ENCODE assay signal across 19 cellular contexts in genomic region chr9:84285381-84285780, GRCh38.
DNase-seq lines count a peak whose midpoint lies in the region; ATAC-seq and TF ChIP-seq lines count a peak whose summit lies in the region.
"Had no signal": no experiment of that assay in that cellular context is flagged by ENCODE, and none has a peak within 500 bp of the region (broad histone marks: within the 10 kb centered on the region; RNA-seq: fewer than 3 reads in every experiment).

No MANE protein-coding gene starts in this region.

- ATAC-seq in HG03342 (IDR thresholded peaks at IDR 0.05; ENCODE audit: unreplicated experiment), result peak; percentile 84
- no peak for ATAC-seq in stimulated activated naive B cell treated with anti-CD40 and anti-IgM and Interleukin-4, amounts not matched to agents 10 μg/mL and 1 μg/mL and 100 μg/mL, for 72 hours (replicated peaks)
- no peak for ATAC-seq in GM18909 (IDR thresholded peaks at IDR 0.05; ENCODE audit: poor library complexity, unreplicated experiment)
- ATAC-seq in GM21423 (IDR thresholded peaks at IDR 0.05; ENCODE audit: unreplicated experiment), result no peak
- ATAC-seq: left ventricle myocardium superior had no signal

- peaks cover 10% of the 10 kb centered on the region for H3K4me1 Mint-ChIP-seq in T-helper 2 cell treated with Interferon-gamma antibody and Interleukin-4, amounts not matched to agents 5 μg/mL and 100 μg/mL, for 36 hours (ENCODE audit: low read depth)
- H3K4me1 Mint-ChIP-seq in stimulated activated naive B cell treated with anti-CD40 and anti-IgM and Interleukin-4, amounts not matched to agents 10 μg/mL and 1 μg/mL and 100 μg/mL, for 72 hours, result peaks cover 3 to 7% of the 10 kb centered on the region in 2 donors

- no peaks in the 10 kb centered on the region for H3K36me3 Mint-ChIP-seq in T-helper 2 cell treated with Interferon-gamma antibody and Interleukin-4, amounts not matched to agents 5 μg/mL and 100 μg/mL, for 36 hours (ENCODE audit: low read depth)
- H3K36me3 Mint-ChIP-seq in stimulated activated naive B cell treated with anti-CD40 and anti-IgM and Interleukin-4, amounts not matched to agents 10 μg/mL and 1 μg/mL and 100 μg/mL, for 72 hours, result no peaks in the 10 kb centered on the region
- H3K36me3 Mint-ChIP-seq: activated naive CD8-positive, alpha-beta T cell had no signal

- no peak for TF ChIP-seq CTCF in GM20000 (IDR thresholded peaks at IDR 0.05; ENCODE audit: extremely low read depth, missing control alignments)

- H3K9me3 Mint-ChIP-seq in T-helper 2 cell treated with Interferon-gamma antibody and Interleukin-4, amounts not matched to agents 5 μg/mL and 100 μg/mL, for 36 hours, result no peaks in the 10 kb centered on the region
- no peaks in the 10 kb centered on the region for H3K9me3 Mint-ChIP-seq in stimulated activated naive B cell treated with anti-CD40 and anti-IgM and Interleukin-4, amounts not matched to agents 10 μg/mL and 1 μg/mL and 100 μg/mL, for 72 hours

- peak overlapping the region; percentile 34 for H3K4me3 Mint-ChIP-seq in T-helper 2 cell treated with Interferon-gamma antibody and Interleukin-4, amounts not matched to agents 5 μg/mL and 100 μg/mL, for 36 hours
- H3K4me3 Mint-ChIP-seq in stimulated activated naive B cell treated with anti-CD40 and anti-IgM and Interleukin-4, amounts not matched to agents 10 μg/mL and 1 μg/mL and 100 μg/mL, for 72 hours, result no peak overlapping the region
- H3K4me3 Mint-ChIP-seq: activated naive CD8-positive, alpha-beta T cell had no signal

- H3K27me3 Mint-ChIP-seq in T-helper 2 cell treated with Interferon-gamma antibody and Interleukin-4, amounts not matched to agents 5 μg/mL and 100 μg/mL, for 36 hours (ENCODE audit: low read depth), result no peaks in the 10 kb centered on the region
- peaks cover 5 to 7% of the 10 kb centered on the region in 2 donors for H3K27me3 Mint-ChIP-seq in stimulated activated naive B cell treated with anti-CD40 and anti-IgM and Interleukin-4, amounts not matched to agents 10 μg/mL and 1 μg/mL and 100 μg/mL, for 72 hours
- H3K27me3 Mint-ChIP-seq: activated naive CD8-positive, alpha-beta T cell had no signal

- peak overlapping the region; percentile 60 for H3K27ac Mint-ChIP-seq in T-helper 2 cell treated with Interferon-gamma antibody and Interleukin-4, amounts not matched to agents 5 μg/mL and 100 μg/mL, for 36 hours
- peak overlapping the region; percentile 51 for H3K27ac Mint-ChIP-seq in stimulated activated naive B cell treated with anti-CD40 and anti-IgM and Interleukin-4, amounts not matched to agents 10 μg/mL and 1 μg/mL and 100 μg/mL, for 72 hours
- H3K27ac Mint-ChIP-seq: activated naive CD8-positive, alpha-beta T cell had no signal

- no peak for DNase-seq in T-helper 2 cell treated with Interferon-gamma antibody and Interleukin-4, amounts not matched to agents 5 μg/mL and 100 μg/mL, for 36 hours (ENCODE audit: low spot score)
- DNase-seq in T-helper 2 cell (no peak), GM20000 (ENCODE audit: low spot score) (peak; percentile 39), NCI-H345 (lab: John Stamatoyannopoulos, UW) (no peak)
- DNase-seq in stimulated activated naive B cell treated with anti-CD40 and anti-IgM and Interleukin-4, amounts not matched to agents 10 μg/mL and 1 μg/mL and 100 μg/mL, for 72 hours, result no peak
- DNase-seq: 8988T; C1 segment of cervical spinal cord; DMS 273 treated with DMSO at 0.1 percent for 48 hours; GF-D8; KG1; left ventricle myocardium superior; NCI-H1092 treated with DMSO at 0.1 percent for 48 hours; NCI-H2171 treated with DMSO at 0.1 percent for 48 hours; NK-92 treated with Interleukin-12 subunit alpha and Interleukin-12 subunit beta, amount 100 ng/mL, for 24 hours; SHP77 had no signal
